16 cellular contexts compared by ENCODE assay signal in the genomic region with DNA sequence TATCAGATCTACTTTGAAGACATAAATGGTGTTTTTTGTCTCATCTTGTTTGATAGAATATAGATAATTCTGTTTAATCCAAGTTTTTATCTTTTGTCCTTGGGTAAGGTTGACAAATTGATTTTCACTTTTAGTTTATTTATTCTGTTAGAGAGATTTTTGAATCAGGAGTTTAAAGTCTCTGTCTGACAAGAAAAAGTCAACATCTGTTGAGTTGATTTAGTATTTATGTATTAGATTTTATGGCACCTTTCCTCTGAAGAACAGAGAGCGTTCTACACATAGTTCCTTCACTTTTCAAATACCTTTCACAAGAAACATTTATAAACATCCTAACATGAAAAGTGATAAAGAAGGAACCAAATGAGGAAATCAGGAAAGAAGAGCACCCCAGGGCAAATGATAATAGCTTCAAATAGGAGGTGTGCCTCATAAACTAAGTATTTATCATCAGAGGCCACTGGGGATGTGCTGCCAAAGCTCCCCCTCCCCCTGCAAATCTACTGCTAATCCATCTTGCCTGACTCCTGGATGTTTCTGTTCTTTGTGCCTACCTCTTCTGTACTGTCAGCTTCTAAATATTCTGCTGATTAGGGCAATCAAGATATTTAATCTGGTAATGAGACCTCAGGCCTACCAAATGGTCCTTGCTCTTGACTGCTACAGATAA.
DNase-seq lines count a peak whose midpoint lies in the region; FAIRE-seq and TF ChIP-seq lines count a peak whose summit lies in the region.
"Had no signal": no experiment of that assay in that cellular context is flagged by ENCODE, and none has a peak within 500 bp of the region (broad histone marks: within the 10 kb centered on the region; RNA-seq: fewer than 3 reads in every experiment).

No MANE protein-coding gene starts in this region.

- CTCF ChIA-PET in H1 (lab: Charles Lee; ENCODE audit: partially characterized antibody): no interaction called here

- 88% methylated on average over 1 of the region's 1 CpG; no CpG with 5 or more reads in 1 of the 2 experiments for WGBS in H1 (ENCODE audit: extremely low coverage in 1 of 2, insufficient coverage in 1 of 2, insufficient read length in 1 of 2, insufficient replicate concordance in 2 of 2, low coverage in 1 of 2, low lambda C conversion rate in 2 of 2, missing lambda C conversion rate in 1 of 2), 2 experiments

- no peak for FAIRE-seq in H1 (lab: Jason Lieb, UNC)
- no peak for FAIRE-seq in GM19239 (lab: Jason Lieb, UNC)

- 0 out of 2 replicates have a peak overlapping the region, but pooled peaks have one; percentile 68 for H2AFZ ChIP-seq in H1 (ENCODE audit: low read length)

- H3K36me3 ChIP-seq in H1 (ENCODE audit: control insufficient read depth in 2 of 4, insufficient read depth in 4 of 4, low read length in 3 of 4): no peaks in the 10 kb centered on the region; a peak in 1 of 8 replicates
- H3K36me3 ChIP-seq: HAP-1 had no signal

- H3K18ac ChIP-seq in H1 (ENCODE audit: extremely low read depth, low read length): no peak overlapping the region; the same call in 1 of the 2 replicates

- no peaks in the 10 kb centered on the region for H3K27me3 Mint-ChIP-seq in HFFc6 (ENCODE audit: insufficient read depth)
- H3K27me3 Mint-ChIP-seq: B cell; CD4-positive, CD25-positive, alpha-beta regulatory T cell; CD8-positive, alpha-beta memory T cell had no signal

- no peak overlapping the region for H3K4me2 ChIP-seq in H1 (ENCODE audit: insufficient read depth in 1 of 2, low read depth in 2 of 2, low read length in 2 of 2)

- no peak overlapping the region for H3K56ac ChIP-seq in H1 (replicated peaks; ENCODE audit: insufficient read length, low read depth, low read length)

- no peak overlapping the region for H4K5ac ChIP-seq in H1 (ENCODE audit: insufficient read length, low read depth, low read length)

- TF ChIP-seq POLR2A in H1 (IDR thresholded peaks at IDR 0.05; ENCODE audit: control extremely low read depth in 1 of 2, low read depth in 2 of 2, low read length in 2 of 2): no peak

- H3K4me1 Mint-ChIP-seq in HFFc6 (ENCODE audit: low read depth): no peaks in the 10 kb centered on the region
- H3K4me1 Mint-ChIP-seq: B cell; CD4-positive, CD25-positive, alpha-beta regulatory T cell; CD8-positive, alpha-beta memory T cell had no signal

- no peak overlapping the region for H3K14ac ChIP-seq in H1 (ENCODE audit: insufficient read length)

- no peak overlapping the region for H2BK120ac ChIP-seq in H1 (replicated peaks; ENCODE audit: low read depth, low read length)

- no peaks in the 10 kb centered on the region for H3K27me3 ChIP-seq in H1 (replicated peaks in 1 of 4; ENCODE audit: control insufficient read depth in 3 of 4, extremely low read depth in 1 of 4, insufficient read depth in 3 of 4, low read length in 3 of 4)

- POLR2A ChIA-PET in H1 (lab: Charles Lee; ENCODE audit: partially characterized antibody): no interaction called here

- no peak overlapping the region for H4K91ac ChIP-seq in H1 (replicated peaks; ENCODE audit: insufficient read length, low read length)

- H4K8ac ChIP-seq in H1 (ENCODE audit: extremely low read depth, insufficient read depth, low read length): no peak overlapping the region

- no peak overlapping the region for H2BK5ac ChIP-seq in H1 (ENCODE audit: low read depth, low read length)

- peaks cover 45% of the 10 kb centered on the region for H3K9me3 Mint-ChIP-seq in HFFc6

- no peak overlapping the region for H3K4me3 ChIP-seq in H1 (ENCODE audit: extremely low read depth in 1 of 4, insufficient read depth in 2 of 4, low read depth in 3 of 4, low read length in 4 of 4)
- H3K4me3 ChIP-seq: HAP-1 had no signal

- H3K9me3 ChIP-seq in H1 (ENCODE audit: insufficient read depth in 2 of 2, low read depth in 1 of 2, low read length in 1 of 2): peaks cover 4% of the 10 kb centered on the region in 2 experiments; a peak in 2 of 4 replicates

- no peaks in the 10 kb centered on the region for H3K36me3 Mint-ChIP-seq in HFFc6 (ENCODE audit: low read depth)
- H3K36me3 Mint-ChIP-seq: CD4-positive, CD25-positive, alpha-beta regulatory T cell; CD8-positive, alpha-beta memory T cell had no signal

- no peaks in the 10 kb centered on the region for H3K4me1 ChIP-seq in H1 (replicated peaks in 1 of 4; ENCODE audit: control insufficient read depth in 3 of 4, insufficient read depth in 4 of 4, low read length in 3 of 4)
- H3K4me1 ChIP-seq: HAP-1 had no signal

- no peak overlapping the region for H2BK20ac ChIP-seq in H1 (ENCODE audit: low read length)

- peak; percentile 38 for DNase-seq in D341Med (ENCODE audit: low spot score)
- peak; percentile 39 for DNase-seq in NCI-H69 (lab: John Stamatoyannopoulos, UW)
- no peak for DNase-seq in H1 (ENCODE audit: low read depth in 1 of 2, low spot score in 2 of 2)
- DNase-seq in GM19239 (ENCODE audit: insufficient read length, low spot score): no peak
- DNase-seq in stimulated activated CD4-positive, alpha-beta T cell treated with anti-CD3 and anti-CD28 coated beads, Interleukin-4, amount 100 ng/mL, for 1 hour: no peak
- no peak for DNase-seq in HFFc6
- DNase-seq in activated CD4-positive, alpha-beta T cell treated with anti-CD3 and anti-CD28 coated beads, Interleukin-2, amount 50 U/mL, for 48 hours: no peak
- DNase-seq: 8988T; C1 segment of cervical spinal cord; CD4-positive, CD25-positive, alpha-beta regulatory T cell; CD8-positive, alpha-beta memory T cell; COR-L47; DMS79 treated with DMSO at 0.1 percent for 48 hours; GF-D8 had no signal

- H3K23me2 ChIP-seq in H1 (ENCODE audit: low read depth, low read length): no peaks in the 10 kb centered on the region

- no peaks in the 10 kb centered on the region for H3K79me1 ChIP-seq in H1 (ENCODE audit: low read depth, low read length)

- no peak overlapping the region for H3K27ac Mint-ChIP-seq in HFFc6
- H3K27ac Mint-ChIP-seq: B cell; CD4-positive, CD25-positive, alpha-beta regulatory T cell; CD8-positive, alpha-beta memory T cell had no signal

- no peak overlapping the region for H2BK15ac ChIP-seq in H1 (ENCODE audit: low read length)

- H3K79me2 ChIP-seq in H1 (ENCODE audit: control insufficient read depth in 1 of 2, insufficient read depth in 2 of 2, low read length in 2 of 2): no peaks in the 10 kb centered on the region

- no peak overlapping the region for H2AK5ac ChIP-seq in H1 (ENCODE audit: low read depth, low read length)

- no peak for TF ChIP-seq EP300 in H1 (IDR thresholded peaks at IDR 0.05; ENCODE audit: borderline replicate concordance in 1 of 2, low read depth in 2 of 2, low read length in 2 of 2)

- no peak for TF ChIP-seq CTCF in H1 (IDR thresholded peaks at IDR 0.05; ENCODE audit: control extremely low read depth in 1 of 3, insufficient read depth in 1 of 3, low read depth in 1 of 3, low read length in 3 of 3)
- TF ChIP-seq CTCF in HFFc6 (IDR thresholded peaks at IDR 0.05): no peak

- no peaks in the 10 kb centered on the region for H4K20me1 ChIP-seq in H1 (replicated peaks in 1 of 2; ENCODE audit: control insufficient read depth in 1 of 2, insufficient read depth in 2 of 2, low read length in 2 of 2)

- H3K4me3 Mint-ChIP-seq in HFFc6: no peak overlapping the region
- H3K4me3 Mint-ChIP-seq: B cell; CD4-positive, CD25-positive, alpha-beta regulatory T cell; CD8-positive, alpha-beta memory T cell had no signal

- no peak overlapping the region for H3K23ac ChIP-seq in H1 (ENCODE audit: insufficient read length)

- H3K27ac ChIP-seq in H1 (ENCODE audit: low read depth, low read length): no peak overlapping the region

- no peak overlapping the region for H3K9ac ChIP-seq in H1 (replicated peaks in 1 of 4; ENCODE audit: extremely low read depth in 1 of 4, low read depth in 3 of 4, low read length in 3 of 4)

- no peak for TF ChIP-seq RAD21 in H1 (IDR thresholded peaks at IDR 0.05 in 1 of 2, conservative IDR thresholded peaks at IDR 0.05 in 1 of 2; ENCODE audit: low read depth in 2 of 2, low read length in 2 of 2)

- no peak overlapping the region for H2BK12ac ChIP-seq in H1 (ENCODE audit: low read depth, low read length)

- H3K4ac ChIP-seq in H1 (replicated peaks; ENCODE audit: insufficient read length, low read depth, low read length): no peak overlapping the region

TF ChIP-seq in H1, 55 proteins besides CTCF, POLR2A, EP300 and RAD21 (continues in another document):
- TF ChIP-seq CBX5 (IDR thresholded peaks at IDR 0.05; ENCODE audit: low read depth, low read length) (no peak), POLR2AphosphoS5 (IDR thresholded peaks at IDR 0.05; ENCODE audit: low read depth, low read length) (no peak), BRCA1 (IDR thresholded peaks at IDR 0.05; ENCODE audit: low read depth, low read length) (no peak), JUN (IDR thresholded peaks at IDR 0.05; ENCODE audit: low read depth, low read length) (no peak), CHD2 (IDR thresholded peaks at IDR 0.05; ENCODE audit: low read length) (no peak), SP1 (IDR thresholded peaks at IDR 0.05; ENCODE audit: low read depth, low read length) (no peak), TAF1 (IDR thresholded peaks at IDR 0.05; ENCODE audit: low read depth, low read length) (no peak)
- TF ChIP-seq, protein P1, sequence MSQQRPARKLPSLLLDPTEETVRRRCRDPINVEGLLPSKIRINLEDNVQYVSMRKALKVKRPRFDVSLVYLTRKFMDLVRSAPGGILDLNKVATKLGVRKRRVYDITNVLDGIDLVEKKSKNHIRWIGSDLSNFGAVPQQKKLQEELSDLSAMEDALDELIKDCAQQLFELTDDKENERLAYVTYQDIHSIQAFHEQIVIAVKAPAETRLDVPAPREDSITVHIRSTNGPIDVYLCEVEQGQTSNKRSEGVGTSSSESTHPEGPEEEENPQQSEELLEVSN (IDR thresholded peaks at IDR 0.05): no peak
- TF ChIP-seq, protein P2, sequence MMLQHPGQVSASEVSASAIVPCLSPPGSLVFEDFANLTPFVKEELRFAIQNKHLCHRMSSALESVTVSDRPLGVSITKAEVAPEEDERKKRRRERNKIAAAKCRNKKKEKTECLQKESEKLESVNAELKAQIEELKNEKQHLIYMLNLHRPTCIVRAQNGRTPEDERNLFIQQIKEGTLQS (IDR thresholded peaks at IDR 0.05; ENCODE audit: insufficient read depth, low read depth, low read length): no peak

Comparison
In these comparisons a context has a peak if more than half of its experiments do, and no peak if none do; other contexts are left out.
1. DNase-seq: peak in D341Med (single experiment) and NCI-H69 (single experiment); none in H1 (0 of 2), GM19239 (single experiment), stimulated activated CD4-positive, alpha-beta T cell treated with anti-CD3 and anti-CD28 coated beads, Interleukin-4, amount 100 ng/mL, for 1 hour (single experiment), HFFc6 (single experiment) and activated CD4-positive, alpha-beta T cell treated with anti-CD3 and anti-CD28 coated beads, Interleukin-2, amount 50 U/mL, for 48 hours (0 of 2).